ENCODE assay signal across 10 cellular contexts in the genomic region with DNA sequence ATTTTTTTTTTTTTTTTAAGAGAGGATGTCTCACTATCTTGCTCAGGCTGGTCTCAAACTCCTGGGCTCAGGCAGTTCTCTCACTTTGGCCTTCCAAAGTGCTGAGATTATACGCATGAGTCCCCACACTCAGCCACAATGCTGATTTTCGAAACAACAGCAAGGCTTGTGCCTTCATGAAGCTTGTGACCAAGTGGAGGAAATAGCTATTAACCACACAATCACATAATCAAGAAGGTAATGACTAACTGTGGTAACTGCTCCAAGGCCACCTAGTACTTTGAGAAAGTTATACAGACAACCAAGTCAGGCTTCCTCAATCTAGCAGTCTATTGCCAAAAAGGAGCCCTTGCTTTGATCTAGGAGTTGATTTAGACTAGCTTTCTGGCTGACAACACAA. TPM values are rescaled to one million over a fixed set of nuclear protein-coding genes. Genes with fewer than 3 reads are reported as not detected.
DNase-seq lines count a peak whose midpoint lies in the region; ATAC-seq, FAIRE-seq and TF ChIP-seq lines count a peak whose summit lies in the region.
"Had no signal": no experiment of that assay in that cellular context is flagged by ENCODE, and none has a peak within 500 bp of the region (broad histone marks: within the 10 kb centered on the region; RNA-seq: fewer than 3 reads in every experiment).

No MANE protein-coding gene starts in this region.

- H3K27ac Mint-ChIP-seq in naive thymus-derived CD4-positive, alpha-beta T cell: no peak overlapping the region
- H3K27ac Mint-ChIP-seq: GM23338 had no signal

- TF ChIP-seq CTCF in AG10803 (conservative IDR thresholded peaks at IDR 0.05; ENCODE audit: low read length) (no peak), bronchial epithelial cell (IDR thresholded peaks at IDR 0.05; ENCODE audit: insufficient read depth, low read length, severe bottlenecking) (no peak)

- CTCF ChIA-PET in naive thymus-derived CD4-positive, alpha-beta T cell (lab: Charles Lee): interaction anchor here (1.1 kb wide), 1 partner anchor 8 kb away, joined by 4 read pairs; no protein-coding TSS in a partner anchor

- H3K9me3 Mint-ChIP-seq in naive thymus-derived CD4-positive, alpha-beta T cell: peaks cover 0 to 6% (median under 1%) of the 10 kb centered on the region in 11 donors

- no peaks in the 10 kb centered on the region for H3K27me3 Mint-ChIP-seq in naive thymus-derived CD4-positive, alpha-beta T cell

- H3K27me3 ChIP-seq in bronchial epithelial cell (ENCODE audit: control insufficient read depth, insufficient read depth, low read length): no peaks in the 10 kb centered on the region
- no peaks in the 10 kb centered on the region for H3K27me3 ChIP-seq in naive thymus-derived CD4-positive, alpha-beta T cell (ENCODE audit: control insufficient read depth in 2 of 2, insufficient read depth in 2 of 2, low read length in 2 of 2)

- peaks cover 0 to 27% (median 13%) of the 10 kb centered on the region in 5 donors for H3K36me3 Mint-ChIP-seq in naive thymus-derived CD4-positive, alpha-beta T cell

- H3K4me1 Mint-ChIP-seq in naive thymus-derived CD4-positive, alpha-beta T cell: peaks cover 0 to 4% (median 0%) of the 10 kb centered on the region in 7 donors
- H3K4me1 Mint-ChIP-seq: GM23338 had no signal

- no peak overlapping the region for H3K4me3 ChIP-seq in AG10803 (ENCODE audit: low read length)
- no peak overlapping the region for H3K4me3 ChIP-seq in bronchial epithelial cell (ENCODE audit: low read depth, low read length)
- no peak overlapping the region for H3K4me3 ChIP-seq in naive thymus-derived CD4-positive, alpha-beta T cell (ENCODE audit: low read length)
- H3K4me3 ChIP-seq: GM23338, left ventricle myocardium inferior had no signal

- DNase-seq in AG10803 (ENCODE audit: low read depth) (peak; percentile 71), bronchial epithelial cell (ENCODE audit: low read depth) (peak; percentile 40), NCI-H1930 (lab: John Stamatoyannopoulos, UW) (no peak), UCSD-AML1 (lab: John Stamatoyannopoulos, UW; ENCODE audit: unreplicated experiment) (no peak), NCI-H1092 (lab: John Stamatoyannopoulos, UW) (no peak)
- no peak for DNase-seq in naive thymus-derived CD4-positive, alpha-beta T cell
- DNase-seq: left ventricle myocardium inferior had no signal

- FAIRE-seq in bronchial epithelial cell (lab: Jason Lieb, UNC): no peak

- H3K4me3 Mint-ChIP-seq in naive thymus-derived CD4-positive, alpha-beta T cell: no peak overlapping the region
- H3K4me3 Mint-ChIP-seq: GM23338 had no signal

- no peaks in the 10 kb centered on the region for H3K36me3 ChIP-seq in bronchial epithelial cell (ENCODE audit: control insufficient read depth, insufficient read depth, low read length)
- H3K36me3 ChIP-seq in naive thymus-derived CD4-positive, alpha-beta T cell (ENCODE audit: control insufficient read depth in 2 of 3, insufficient read depth in 3 of 3, low read length in 3 of 3): no peaks in the 10 kb centered on the region
- H3K36me3 ChIP-seq: left ventricle myocardium inferior had no signal

- POLR2A ChIA-PET in naive thymus-derived CD4-positive, alpha-beta T cell (lab: Charles Lee): no interaction called here

- no peaks in the 10 kb centered on the region for H3K9me3 ChIP-seq in naive thymus-derived CD4-positive, alpha-beta T cell (ENCODE audit: control insufficient read depth in 2 of 3, low read length in 3 of 3)
- H3K9me3 ChIP-seq: left ventricle myocardium inferior had no signal

- peak; percentile 99 for ATAC-seq in GM19438 (IDR thresholded peaks at IDR 0.05; ENCODE audit: low read depth, unreplicated experiment)
- ATAC-seq in HG03135 (IDR thresholded peaks at IDR 0.05; ENCODE audit: unreplicated experiment): peak; percentile 98
- ATAC-seq in naive thymus-derived CD4-positive, alpha-beta T cell: no peak
- ATAC-seq: GM23338 had no signal

- no peak overlapping the region for H3K27ac ChIP-seq in naive thymus-derived CD4-positive, alpha-beta T cell (ENCODE audit: low read depth, low read length)
- H3K27ac ChIP-seq: left ventricle myocardium inferior had no signal

- intact Hi-C loops in naive thymus-derived CD4-positive, alpha-beta T cell (cut with micrococcal nuclease): no loop called here

- no peaks in the 10 kb centered on the region for H3K4me1 ChIP-seq in naive thymus-derived CD4-positive, alpha-beta T cell (ENCODE audit: control insufficient read depth in 2 of 2, insufficient read depth in 2 of 2, low read length in 2 of 2)
- H3K4me1 ChIP-seq: left ventricle myocardium inferior had no signal

RNA-seq across cellular contexts. Expression of gene SOD2, which starts 46.3 kb away (rescaled TPM):
- total RNA-seq in bronchial epithelial cell: 62.5 and 71.3 TPM in 2 replicates
- 100 to 1,000 TPM in 4 of 5 experiments, 10 to 100 TPM in 1; 80.2 to 306 (median 105) TPM for total RNA-seq in naive thymus-derived CD4-positive, alpha-beta T cell
- 100 to 1,000 TPM; 114 to 128 TPM for polyA plus RNA-seq in naive thymus-derived CD4-positive, alpha-beta T cell

Comparison
In these comparisons a context has a peak if more than half of its experiments do, and no peak if none do; other contexts are left out.
1. DNase-seq: peak in AG10803 (single experiment) and bronchial epithelial cell (single experiment); none in NCI-H1930 (0 of 2), UCSD-AML1 (single experiment), NCI-H1092 (single experiment) and naive thymus-derived CD4-positive, alpha-beta T cell (0 of 9).